ENCODE assay signal across 20 cellular contexts in genomic region chr4:186342582-186342981, GRCh38.
"Had no signal": no experiment of that assay in that cellular context is flagged by ENCODE, and none has a peak within 500 bp of the region (broad histone marks: within the 10 kb centered on the region; RNA-seq: fewer than 3 reads in every experiment).

No MANE protein-coding gene starts in this region.

- H3K4me3 Mint-ChIP-seq: activated CD8-positive, alpha-beta T cell treated with anti-CD3 and anti-CD28 coated beads for 36 hours; activated naive CD8-positive, alpha-beta T cell; activated T-cell treated with anti-CD3 and anti-CD28 coated beads, Interleukin-2, amount 50 U/mL, for 72 hours; brain; dendritic cell treated with granulocyte-macrophage colony-stimulating factor and Interleukin-4, amounts not matched to agents 40 ng/mL and 50 ng/mL, for 4 days; effector memory CD8-positive, alpha-beta T cell; natural killer cell; stimulated activated effector memory CD8-positive, alpha-beta T cell treated with anti-CD3 and anti-CD28 coated beads, Interleukin-12 subunit alpha, Interleukin-12 subunit beta, amount 100 ng/mL, for 72 hours had no signal

- H3K27me3 Mint-ChIP-seq: dendritic cell treated with granulocyte-macrophage colony-stimulating factor and Interleukin-4, amounts not matched to agents 40 ng/mL and 50 ng/mL, for 4 days had no signal

- H3K9me3 Mint-ChIP-seq: activated CD8-positive, alpha-beta T cell treated with anti-CD3 and anti-CD28 coated beads for 36 hours; activated T-cell treated with anti-CD3 and anti-CD28 coated beads, Interleukin-2, amount 50 U/mL, for 72 hours; effector memory CD8-positive, alpha-beta T cell; natural killer cell; stimulated activated effector memory CD8-positive, alpha-beta T cell treated with anti-CD3 and anti-CD28 coated beads, Interleukin-12 subunit alpha, Interleukin-12 subunit beta, amount 100 ng/mL, for 72 hours had no signal

- H3K4me1 Mint-ChIP-seq: natural killer cell; stimulated activated effector memory CD8-positive, alpha-beta T cell treated with anti-CD3 and anti-CD28 coated beads, Interleukin-12 subunit alpha, Interleukin-12 subunit beta, amount 100 ng/mL, for 72 hours had no signal

- H3K27me3 ChIP-seq: tibial artery, uterus had no signal

- H3K4me1 ChIP-seq: gastroesophageal sphincter, heart right ventricle, left ventricle myocardium inferior, tibial artery, uterus had no signal

- H3K4me3 ChIP-seq: gastroesophageal sphincter, heart right ventricle, left ventricle myocardium inferior, tibial artery, uterus had no signal

- ATAC-seq: activated CD8-positive, alpha-beta T cell treated with anti-CD3 and anti-CD28 coated beads for 36 hours; activated T-cell treated with anti-CD3 and anti-CD28 coated beads, Interleukin-2, amount 50 U/mL, for 72 hours; effector memory CD8-positive, alpha-beta T cell; gastroesophageal sphincter; heart right ventricle; natural killer cell; stimulated activated effector memory CD8-positive, alpha-beta T cell treated with anti-CD3 and anti-CD28 coated beads, Interleukin-12 subunit alpha, Interleukin-12 subunit beta, amount 100 ng/mL, for 72 hours had no signal

- H3K36me3 Mint-ChIP-seq: activated naive CD8-positive, alpha-beta T cell; brain; natural killer cell; stimulated activated effector memory CD8-positive, alpha-beta T cell treated with anti-CD3 and anti-CD28 coated beads, Interleukin-12 subunit alpha, Interleukin-12 subunit beta, amount 100 ng/mL, for 72 hours had no signal

- H3K9me3 ChIP-seq: gastroesophageal sphincter, uterus had no signal

- H3K36me3 ChIP-seq: gastroesophageal sphincter, heart right ventricle, left ventricle myocardium inferior, tibial artery, uterus had no signal

- H3K27ac ChIP-seq: gastroesophageal sphincter, heart right ventricle, left ventricle myocardium inferior, tibial artery, uterus had no signal

- DNase-seq: activated CD4-positive, alpha-beta T cell treated with anti-CD3 and anti-CD28 coated beads for 4 hours; activated CD8-positive, alpha-beta memory T cell treated with anti-CD3 and anti-CD28 coated beads, Interleukin-2, amount 50 U/mL, for 4 hours; activated CD8-positive, alpha-beta T cell treated with anti-CD3 and anti-CD28 coated beads for 36 hours; activated gamma-delta T cell; activated T-cell treated with anti-CD3 and anti-CD28 coated beads, Interleukin-2, amount 50 U/mL, for 72 hours; amniotic stem cell; effector memory CD8-positive, alpha-beta T cell; heart right ventricle; left ventricle myocardium inferior; mesenchymal stem cell; natural killer cell; retina; T-helper 2 cell; tibial artery; uterus had no signal

- H3K27ac Mint-ChIP-seq: activated CD8-positive, alpha-beta T cell treated with anti-CD3 and anti-CD28 coated beads for 36 hours; activated naive CD8-positive, alpha-beta T cell; activated T-cell treated with anti-CD3 and anti-CD28 coated beads, Interleukin-2, amount 50 U/mL, for 72 hours; brain; dendritic cell treated with granulocyte-macrophage colony-stimulating factor and Interleukin-4, amounts not matched to agents 40 ng/mL and 50 ng/mL, for 4 days; effector memory CD8-positive, alpha-beta T cell; natural killer cell; stimulated activated effector memory CD8-positive, alpha-beta T cell treated with anti-CD3 and anti-CD28 coated beads, Interleukin-12 subunit alpha, Interleukin-12 subunit beta, amount 100 ng/mL, for 72 hours had no signal
